Comparison of ENCODE assay signal across 31 cellular contexts in the genomic region with DNA sequence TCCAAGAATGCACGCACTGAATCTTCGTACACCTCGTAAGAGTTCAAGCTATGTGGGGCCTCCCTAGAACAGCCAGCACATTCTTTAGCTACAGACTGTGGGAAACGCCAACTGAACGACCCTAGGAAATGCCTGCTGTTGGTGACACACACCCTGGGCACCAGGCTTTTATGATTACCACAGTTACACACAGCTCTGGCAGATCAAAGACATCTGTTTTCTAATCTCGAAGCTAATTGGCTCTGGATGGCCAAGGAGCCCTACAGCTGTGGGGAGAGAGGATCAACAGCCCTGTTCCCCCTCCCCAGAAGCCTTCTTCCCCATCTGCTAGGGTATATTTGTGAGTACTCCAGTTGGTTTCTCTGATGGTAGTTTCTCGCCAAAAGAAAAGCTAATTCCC.
DNase-seq lines count a peak whose midpoint lies in the region; TF ChIP-seq lines count a peak whose summit lies in the region.
"Had no signal": no experiment of that assay in that cellular context is flagged by ENCODE, and none has a peak within 500 bp of the region (broad histone marks: within the 10 kb centered on the region; RNA-seq: fewer than 3 reads in every experiment).

No MANE protein-coding gene starts in this region.

- no peaks in the 10 kb centered on the region for H3K27me3 ChIP-seq in SJSA1 (replicated peaks)
- no peaks in the 10 kb centered on the region for H3K27me3 ChIP-seq in CD8-positive, alpha-beta memory T cell (ENCODE audit: insufficient read depth, low read length, poor library complexity, severe bottlenecking)
- H3K27me3 ChIP-seq: ascending aorta; BLaER1 treated with 17β-estradiol and CSF1 and Interleukin-3, amounts not matched to agents 10 nM and 100 nM; gastrocnemius medialis; upper lobe of left lung had no signal

- peaks cover 53% of the 10 kb centered on the region for H3K4me1 ChIP-seq in SJSA1 (replicated peaks)
- H3K4me1 ChIP-seq in CD8-positive, alpha-beta memory T cell (ENCODE audit: insufficient read depth, low read length) = no peaks in the 10 kb centered on the region
- H3K4me1 ChIP-seq: gastrocnemius medialis, upper lobe of left lung had no signal

- intact Hi-C loops in posterior vena cava (cut with DNase I) = no loop called here

- peaks cover 69% of the 10 kb centered on the region for H3K36me3 Mint-ChIP-seq in chondrocyte (ENCODE audit: low read depth)
- H3K36me3 Mint-ChIP-seq in CD8-positive, alpha-beta memory T cell = no peaks in the 10 kb centered on the region
- H3K36me3 Mint-ChIP-seq: activated naive CD8-positive, alpha-beta T cell; natural killer cell treated with Interleukin-12 subunit alpha and Interleukin-12 subunit beta and Interleukin-15 and Interleukin-18, amount 100 ng/mL, for 72 hours had no signal

- in situ Hi-C loops in KBM-7 (cut with MboI; ENCODE audit: low pct_unique_long_range_greater_than_20kb, low sequenced_read_pairs) = no loop called here

- peaks cover 74% of the 10 kb centered on the region for H3K36me3 ChIP-seq in SJSA1
- H3K36me3 ChIP-seq in CD8-positive, alpha-beta memory T cell (ENCODE audit: insufficient read depth, low read length) = no peaks in the 10 kb centered on the region
- H3K36me3 ChIP-seq: BLaER1 treated with 17β-estradiol and CSF1 and Interleukin-3, amounts not matched to agents 10 nM and 100 nM had no signal

- POLR2A ChIA-PET in CD8-positive, alpha-beta memory T cell (lab: Charles Lee) = no interaction called here

- TF ChIP-seq CTCF in chondrocyte (IDR thresholded peaks at IDR 0.05) = no peak

- H3K4me3 ChIP-seq in SJSA1 = no peak overlapping the region
- H3K4me3 ChIP-seq in CD8-positive, alpha-beta memory T cell (ENCODE audit: low read length) = no peak overlapping the region
- H3K4me3 ChIP-seq: ascending aorta; BLaER1 treated with 17β-estradiol and CSF1 and Interleukin-3, amounts not matched to agents 10 nM and 100 nM; gastrocnemius medialis; lung; mucosa of descending colon; upper lobe of left lung had no signal

- H3K4me3 Mint-ChIP-seq in chondrocyte (ENCODE audit: unreplicated experiment) = no peak overlapping the region
- H3K4me3 Mint-ChIP-seq in CD8-positive, alpha-beta memory T cell = no peak overlapping the region
- H3K4me3 Mint-ChIP-seq: activated CD4-positive, alpha-beta T cell treated with anti-CD3 and anti-CD28 coated beads for 36 hours; activated CD8-positive, alpha-beta T cell treated with anti-CD3 and anti-CD28 coated beads, Interleukin-2, amount 10 ng/mL, durations not matched to agents 7 days and 5 days; activated naive CD8-positive, alpha-beta T cell; activated T-helper 17 cell treated with anti-CD3 and anti-CD28 coated beads, Interleukin-2, amount 50 U/mL, for 72 hours; natural killer cell treated with Interleukin-12 subunit alpha and Interleukin-12 subunit beta and Interleukin-15 and Interleukin-18, amount 100 ng/mL, for 72 hours; T-helper 2 cell treated with Interferon-gamma antibody and Interleukin-4, amounts not matched to agents 5 μg/mL and 100 μg/mL, for 36 hours had no signal

- DNase-seq in ELF-1 (ENCODE audit: low read depth, low spot score) (peak; percentile 31), SJSA1 (ENCODE audit: low read depth in 1 of 2, low spot score in 2 of 2) (peak in 1 of 2 experiments; percentile 44), chondrocyte (ENCODE audit: low spot score) (no peak), posterior vena cava (ENCODE audit: low spot score) (peak; percentile 10), KBM-7 (no peak), AML-193 (lab: John Stamatoyannopoulos, UW) (no peak), activated gamma-delta T cell (lab: John Stamatoyannopoulos, UW) (no peak)
- no peak for DNase-seq in CD8-positive, alpha-beta memory T cell
- DNase-seq: activated CD4-positive, alpha-beta T cell treated with anti-CD3 and anti-CD28 coated beads for 36 hours; activated CD8-positive, alpha-beta T cell treated with anti-CD3 and anti-CD28 coated beads, Interleukin-2, amount 10 ng/mL, durations not matched to agents 7 days and 5 days; central memory CD4-positive, alpha-beta T cell; COR-L47; gastrocnemius medialis; GF-D8; MM.1S; mucosa of descending colon; NCI-H1105 treated with DMSO at 0.1 percent for 48 hours; NCI-H1930; NCI-H2171 treated with DMSO at 0.1 percent for 48 hours; NCI-H510A treated with DMSO at 0.1 percent for 48 hours; small intestine; stimulated activated naive CD4-positive, alpha-beta T cell; upper lobe of left lung had no signal

- no peaks in the 10 kb centered on the region for H3K9me3 ChIP-seq in SJSA1 (replicated peaks)
- no peaks in the 10 kb centered on the region for H3K9me3 ChIP-seq in CD8-positive, alpha-beta memory T cell (ENCODE audit: low read length)
- H3K9me3 ChIP-seq: ascending aorta, gastrocnemius medialis, mucosa of descending colon, upper lobe of left lung had no signal

- peak overlapping the region; percentile 44 for H3K27ac ChIP-seq in SJSA1
- no peak overlapping the region for H3K27ac ChIP-seq in CD8-positive, alpha-beta memory T cell (ENCODE audit: low read depth, low read length)
- H3K27ac ChIP-seq: ascending aorta; BLaER1 treated with 17β-estradiol and CSF1 and Interleukin-3, amounts not matched to agents 10 nM and 100 nM; gastrocnemius medialis; KMS-11; upper lobe of left lung had no signal

- no peaks in the 10 kb centered on the region for H3K9me3 Mint-ChIP-seq in chondrocyte (ENCODE audit: low read depth)
- peaks cover 0 to 4% (median 0%) of the 10 kb centered on the region in 5 donors for H3K9me3 Mint-ChIP-seq in CD8-positive, alpha-beta memory T cell
- H3K9me3 Mint-ChIP-seq: activated T-helper 17 cell treated with anti-CD3 and anti-CD28 coated beads, Interleukin-2, amount 50 U/mL, for 72 hours; natural killer cell treated with Interleukin-12 subunit alpha and Interleukin-12 subunit beta and Interleukin-15 and Interleukin-18, amount 100 ng/mL, for 72 hours; T-helper 2 cell treated with Interferon-gamma antibody and Interleukin-4, amounts not matched to agents 5 μg/mL and 100 μg/mL, for 36 hours had no signal

- no peaks in the 10 kb centered on the region for H3K27me3 Mint-ChIP-seq in chondrocyte (ENCODE audit: low read depth)
- peaks cover 4 to 9% of the 10 kb centered on the region in 2 donors for H3K27me3 Mint-ChIP-seq in CD8-positive, alpha-beta memory T cell

- H3K27ac Mint-ChIP-seq in chondrocyte (ENCODE audit: unreplicated experiment) = peak overlapping the region; percentile 81
- no peak overlapping the region for H3K27ac Mint-ChIP-seq in CD8-positive, alpha-beta memory T cell
- H3K27ac Mint-ChIP-seq: activated CD4-positive, alpha-beta T cell treated with anti-CD3 and anti-CD28 coated beads for 36 hours; activated CD8-positive, alpha-beta T cell treated with anti-CD3 and anti-CD28 coated beads, Interleukin-2, amount 10 ng/mL, durations not matched to agents 7 days and 5 days; activated naive CD8-positive, alpha-beta T cell; activated T-helper 17 cell treated with anti-CD3 and anti-CD28 coated beads, Interleukin-2, amount 50 U/mL, for 72 hours; natural killer cell treated with Interleukin-12 subunit alpha and Interleukin-12 subunit beta and Interleukin-15 and Interleukin-18, amount 100 ng/mL, for 72 hours; T-helper 2 cell treated with Interferon-gamma antibody and Interleukin-4, amounts not matched to agents 5 μg/mL and 100 μg/mL, for 36 hours had no signal

- CTCF ChIA-PET in CD8-positive, alpha-beta memory T cell (lab: Charles Lee) = no interaction called here

- peaks cover 47% of the 10 kb centered on the region for H3K4me1 Mint-ChIP-seq in chondrocyte (ENCODE audit: low read depth)
- H3K4me1 Mint-ChIP-seq in CD8-positive, alpha-beta memory T cell = no peaks in the 10 kb centered on the region
- H3K4me1 Mint-ChIP-seq: activated CD4-positive, alpha-beta T cell treated with anti-CD3 and anti-CD28 coated beads for 36 hours; activated T-helper 17 cell treated with anti-CD3 and anti-CD28 coated beads, Interleukin-2, amount 50 U/mL, for 72 hours had no signal

Comparison
In these comparisons a context has a peak if more than half of its experiments do, and no peak if none do; other contexts are left out.
1. DNase-seq: peak in ELF-1 (single experiment) and posterior vena cava (single experiment); none in chondrocyte (single experiment), KBM-7 (single experiment), AML-193 (0 of 2), CD8-positive, alpha-beta memory T cell (0 of 5) and activated gamma-delta T cell (single experiment).